Comparison of ENCODE assay signal across 27 cellular contexts in the genomic region with DNA sequence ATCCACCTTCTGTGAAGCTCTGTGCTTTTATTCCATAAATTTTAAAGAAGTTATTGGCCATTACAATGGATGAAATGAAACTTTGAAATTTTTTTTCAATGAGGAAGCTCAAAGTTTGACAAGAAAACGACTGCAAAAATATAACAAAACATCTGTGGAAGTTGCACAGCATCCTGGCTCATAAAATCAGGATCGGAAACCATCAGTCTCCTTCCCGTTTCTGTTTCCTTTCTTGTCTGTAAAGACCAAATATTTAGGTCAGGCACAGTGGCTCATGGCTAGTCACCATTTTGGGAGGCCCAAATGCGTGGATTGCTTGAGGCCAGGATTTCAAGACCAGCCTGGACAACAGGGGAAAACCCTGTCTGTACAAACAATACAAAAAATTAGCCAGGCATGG.
"Had no signal": no experiment of that assay in that cellular context is flagged by ENCODE, and none has a peak within 500 bp of the region (broad histone marks: within the 10 kb centered on the region; RNA-seq: fewer than 3 reads in every experiment).

No MANE protein-coding gene starts in this region.

- H3K4me1 ChIP-seq: neural progenitor cell, parathyroid adenoma, prostate gland had no signal

- H3K4me3 ChIP-seq: dorsolateral prefrontal cortex, esophagus muscularis mucosa, gastroesophageal sphincter, heart left ventricle, hepatocyte, lung, mucosa of descending colon, neural progenitor cell, prostate gland, skin epidermis, spleen, stomach, thyroid gland, vagina had no signal

- H3K27ac ChIP-seq: dorsolateral prefrontal cortex, epithelial cell of prostate, esophagus muscularis mucosa, foreskin keratinocyte, gastroesophageal sphincter, heart left ventricle, hepatocyte, neural progenitor cell, parathyroid adenoma, prostate gland, skin epidermis, spleen, stomach, thyroid gland, vagina had no signal

- H3K79me2 ChIP-seq: hepatocyte, parathyroid adenoma had no signal

- H3K27me3 ChIP-seq: hepatocyte, neural progenitor cell, thyroid gland, vagina had no signal

- H3K9ac ChIP-seq: neural progenitor cell, parathyroid adenoma had no signal

- DNase-seq: dorsolateral prefrontal cortex; effector CD4-positive, alpha-beta T cell; foreskin keratinocyte; heart left ventricle; kidney; mesenchymal stem cell; mucosa of descending colon; naive thymus-derived CD4-positive, alpha-beta T cell; right cardiac atrium; spleen; stimulated activated CD4-positive, alpha-beta T cell treated with anti-CD3 and anti-CD28 coated beads, Interleukin-4, amount 100 ng/mL, for 1 hour; stimulated activated CD8-positive, alpha-beta memory T cell treated with anti-CD3 and anti-CD28 coated beads, Interleukin-4, amount 100 ng/mL, for 48 hours; stimulated activated naive CD4-positive, alpha-beta T cell treated with Interleukin-2 at 50 U/mL for 16 hours; stomach; thyroid gland; trophoblast cell had no signal

- H3K9me3 ChIP-seq: esophagus muscularis mucosa, gastroesophageal sphincter, heart left ventricle, mucosa of descending colon, prostate gland, spleen, stomach, thyroid gland, vagina had no signal

- FAIRE-seq: colon, kidney had no signal

- H3K36me3 ChIP-seq: esophagus muscularis mucosa, gastroesophageal sphincter, heart left ventricle, neural progenitor cell, prostate gland, spleen, stomach, thyroid gland, vagina had no signal

- H3K4me2 ChIP-seq: hepatocyte, neural progenitor cell had no signal

- H2AFZ ChIP-seq: hepatocyte, neural progenitor cell, parathyroid adenoma had no signal
